In genomic region chr1:238252033-238252802, GRCh38 we compare ENCODE assay signal across 8 cellular contexts.
DNase-seq lines count a peak whose midpoint lies in the region; ATAC-seq and TF ChIP-seq lines count a peak whose summit lies in the region.

No MANE protein-coding gene starts in this region.

- in situ Hi-C loops in ACHN (cut with HindIII; ENCODE audit: low pct_ligation_motif_present, low pct_unique_long_range_greater_than_20kb, low sequenced_read_pairs): no loop called here

- no peak overlapping the region for H2BK5ac ChIP-seq in mesenchymal stem cell (ENCODE audit: low read depth, low read length, poor library complexity, severe bottlenecking)

- no peak overlapping the region for H3K18ac ChIP-seq in mesenchymal stem cell (ENCODE audit: low read depth in 1 of 2, low read length in 2 of 2)

- H2BK120ac ChIP-seq in mesenchymal stem cell (ENCODE audit: low read depth, low read length): no peak overlapping the region

- H3K4me2 ChIP-seq in mesenchymal stem cell (ENCODE audit: low read length, poor library complexity, severe bottlenecking): no peak overlapping the region

- no peak overlapping the region for H3K14ac ChIP-seq in mesenchymal stem cell (ENCODE audit: low read length in 2 of 2)

- no peak overlapping the region for H2AFZ ChIP-seq in mesenchymal stem cell (ENCODE audit: low read depth, low read length)

- no peak overlapping the region for H3K4me3 ChIP-seq in mesenchymal stem cell (ENCODE audit: insufficient read depth in 1 of 2, low read depth in 1 of 2, low read length in 2 of 2)
- H3K4me3 ChIP-seq in upper lobe of right lung: no peak overlapping the region

- H3K4me1 ChIP-seq in mesenchymal stem cell (ENCODE audit: control insufficient read depth, insufficient read depth, low read depth, low read length) (no peaks in the 10 kb centered on the region), upper lobe of right lung (no peaks in the 10 kb centered on the region)

- no peaks in the 10 kb centered on the region for H3K79me1 ChIP-seq in mesenchymal stem cell (replicated peaks; ENCODE audit: low read length, poor library complexity, severe bottlenecking)

- TF ChIP-seq CTCF in GM10266 (IDR thresholded peaks at IDR 0.05; ENCODE audit: control insufficient read depth, insufficient read depth, low read depth, missing control alignments) (peak; percentile 38), upper lobe of right lung (IDR thresholded peaks at IDR 0.05) (peak; percentile 49)

- intact Hi-C loops in upper lobe of right lung (cut with DNase I): no loop called here

- H2AK5ac ChIP-seq in mesenchymal stem cell (ENCODE audit: low read length, severe bottlenecking): no peak overlapping the region

- H3K23ac ChIP-seq in mesenchymal stem cell (ENCODE audit: low read length in 2 of 2): no peak overlapping the region

- H2BK12ac ChIP-seq in mesenchymal stem cell (ENCODE audit: low read length in 2 of 2): no peak overlapping the region

- no peak overlapping the region for H2BK15ac ChIP-seq in mesenchymal stem cell (ENCODE audit: low read depth, poor library complexity, severe bottlenecking)

- no peak overlapping the region for H3K4ac ChIP-seq in mesenchymal stem cell (ENCODE audit: low read depth in 1 of 2, low read length in 2 of 2)

- ATAC-seq in HG03354 (IDR thresholded peaks at IDR 0.05; ENCODE audit: poor library complexity, severe bottlenecking, unreplicated experiment) (peak; percentile 87), upper lobe of right lung (peak; percentile 85)

- peak overlapping the region; percentile 13 for H4K8ac ChIP-seq in mesenchymal stem cell (ENCODE audit: low read length)

- H4K91ac ChIP-seq in mesenchymal stem cell (ENCODE audit: low read length): no peak overlapping the region

- no peak overlapping the region for H3K9ac ChIP-seq in mesenchymal stem cell (ENCODE audit: low read length)

- peak; percentile 80 for DNase-seq in ACHN
- peak; percentile 19 for DNase-seq in GM10266 (ENCODE audit: extremely low spot score)
- DNase-seq in RPMI7951 (ENCODE audit: low read depth): peak; percentile 59
- DNase-seq in cerebellar cortex (ENCODE audit: low spot score): peak; percentile 47
- peak; percentile 47 for DNase-seq in mesenchymal stem cell
- DNase-seq in upper lobe of right lung: no peak
- DNase-seq in activated CD8-positive, alpha-beta memory T cell treated with anti-CD3 and anti-CD28 coated beads for 24 hours: no peak

- H3K27ac ChIP-seq in mesenchymal stem cell (ENCODE audit: low read length, poor library complexity, severe bottlenecking) (no peak overlapping the region), upper lobe of right lung (no peak overlapping the region)

- WGBS in mesenchymal stem cell: 57% methylated on average over 13 of the region's 15 CpGs

- no peaks in the 10 kb centered on the region for H3K36me3 ChIP-seq in mesenchymal stem cell (ENCODE audit: control insufficient read depth in 1 of 2, insufficient read depth in 2 of 2, low read depth in 1 of 2, low read length in 2 of 2)
- H3K36me3 ChIP-seq in upper lobe of right lung: no peaks in the 10 kb centered on the region

- no peaks in the 10 kb centered on the region for H3K9me3 ChIP-seq in mesenchymal stem cell (ENCODE audit: control insufficient read depth, low read length)
- no peaks in the 10 kb centered on the region for H3K9me3 ChIP-seq in upper lobe of right lung

- no peaks in the 10 kb centered on the region for H3K27me3 ChIP-seq in mesenchymal stem cell (ENCODE audit: control insufficient read depth in 1 of 2, insufficient read depth in 1 of 2, low read length in 2 of 2)
- H3K27me3 ChIP-seq in upper lobe of right lung: no peaks in the 10 kb centered on the region

Comparison
In these comparisons a context has a peak if more than half of its experiments do, and no peak if none do; other contexts are left out.
1. DNase-seq: peak in ACHN (single experiment), GM10266 (single experiment), RPMI7951 (single experiment), cerebellar cortex (single experiment) and mesenchymal stem cell (single experiment); none in upper lobe of right lung (single experiment) and activated CD8-positive, alpha-beta memory T cell treated with anti-CD3 and anti-CD28 coated beads for 24 hours (single experiment).